9 cellular contexts compared by ENCODE assay signal in the genomic region with DNA sequence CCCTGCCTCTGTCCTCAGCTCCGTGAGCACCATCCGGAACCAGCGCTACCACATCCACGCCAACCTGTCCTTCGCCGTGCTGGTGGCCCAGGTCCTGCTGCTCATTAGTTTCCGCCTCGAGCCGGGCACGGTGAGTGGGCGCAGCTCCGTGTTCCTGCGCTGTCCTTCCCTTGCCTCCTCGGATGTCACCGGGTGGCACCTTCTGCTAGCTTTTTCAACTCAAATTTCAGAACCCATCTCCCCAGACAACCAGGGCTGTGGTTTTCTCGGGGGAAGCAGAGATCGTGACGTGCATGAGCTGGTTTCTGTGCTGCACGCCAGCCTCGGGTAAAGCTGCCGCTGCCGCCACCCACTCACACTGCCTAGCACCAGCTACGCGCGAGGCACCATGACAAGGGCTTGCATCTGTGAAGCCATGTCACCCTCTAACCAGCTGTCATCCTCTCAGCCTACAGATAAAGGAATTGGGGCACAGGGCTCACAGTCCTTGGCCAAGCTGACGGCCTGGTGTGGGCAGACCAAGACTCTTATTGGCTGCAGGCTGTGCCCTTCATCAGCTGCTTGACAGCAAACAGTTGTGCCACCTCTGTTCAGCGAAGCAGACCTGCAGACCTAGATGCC.
DNase-seq lines count a peak whose midpoint lies in the region; ATAC-seq, FAIRE-seq and TF ChIP-seq lines count a peak whose summit lies in the region.
"Had no signal": no experiment of that assay in that cellular context is flagged by ENCODE, and none has a peak within 500 bp of the region (broad histone marks: within the 10 kb centered on the region; RNA-seq: fewer than 3 reads in every experiment).

No MANE protein-coding gene starts in this region.

- DNase-seq in CD8-positive, alpha-beta T cell = peak in 6 of 7 experiments; percentile 5 to 75 (median 35)
- peak; percentile 82 for DNase-seq in activated CD4-positive, alpha-beta T cell treated with anti-CD3 and anti-CD28 coated beads for 48 hours
- DNase-seq in GM12878 (ENCODE audit: low read depth, low spot score) = no peak
- peak; percentile 50 to 54 for DNase-seq in stimulated activated CD4-positive, alpha-beta T cell treated with anti-CD3 and anti-CD28 coated beads, Interleukin-2, amount 100 ng/mL, for 48 hours
- no peak for DNase-seq in A172 (ENCODE audit: low spot score)
- no peak for DNase-seq in mesenchymal stem cell
- DNase-seq in NCI-H524 (lab: John Stamatoyannopoulos, UW) = no peak
- DNase-seq in mesendoderm = no peak

- H4K20me1 ChIP-seq in GM12878 (ENCODE audit: control insufficient read depth, insufficient read depth) = no peaks in the 10 kb centered on the region

- TF ChIP-seq CTCF in CD8-positive, alpha-beta T cell (IDR thresholded peaks at IDR 0.05) = no peak
- TF ChIP-seq CTCF in GM12878 (IDR thresholded peaks at IDR 0.05 in 2 of 3, conservative IDR thresholded peaks at IDR 0.05 in 1 of 3; ENCODE audit: control insufficient read depth in 2 of 3, extremely low read depth in 1 of 3, insufficient read depth in 1 of 3, low read depth in 3 of 3, low read length in 3 of 3) = no peak

- no peak overlapping the region for H3K56ac ChIP-seq in mesendoderm (ENCODE audit: low read length)

- ATAC-seq in CD8-positive, alpha-beta T cell = peak; percentile 90
- peak; percentile 10 for ATAC-seq in GM12878

- no peaks in the 10 kb centered on the region for H3K36me3 Mint-ChIP-seq in CD8-positive, alpha-beta T cell

- no peak overlapping the region for H2BK12ac ChIP-seq in mesenchymal stem cell (ENCODE audit: low read length in 2 of 2)

- H3K27me3 ChIP-seq in CD8-positive, alpha-beta T cell (ENCODE audit: insufficient read depth, low read length) = no peaks in the 10 kb centered on the region
- no peaks in the 10 kb centered on the region for H3K27me3 ChIP-seq in GM12878 (replicated peaks in 1 of 2; ENCODE audit: control insufficient read depth in 2 of 2, insufficient read depth in 2 of 2, low read length in 1 of 2)
- peaks cover 4 to 13% of the 10 kb centered on the region in 2 experiments for H3K27me3 ChIP-seq in mesenchymal stem cell (ENCODE audit: control insufficient read depth in 1 of 2, insufficient read depth in 1 of 2, low read length in 2 of 2)
- no peaks in the 10 kb centered on the region for H3K27me3 ChIP-seq in mesendoderm (ENCODE audit: insufficient read depth, low read length, poor library complexity)

- H2BK120ac ChIP-seq in mesenchymal stem cell (ENCODE audit: low read depth, low read length) = no peak overlapping the region
- no peak overlapping the region for H2BK120ac ChIP-seq in mesendoderm (ENCODE audit: low read depth, low read length)

- H3K27me3 Mint-ChIP-seq in CD8-positive, alpha-beta T cell (ENCODE audit: low read depth) = peaks cover 2% of the 10 kb centered on the region

- H3K4me3 Mint-ChIP-seq in CD8-positive, alpha-beta T cell = peak overlapping the region; percentile 76

- H2AK5ac ChIP-seq in mesenchymal stem cell (ENCODE audit: low read length, severe bottlenecking) (no peak overlapping the region), mesendoderm (ENCODE audit: low read length) (no peak overlapping the region)

- H4K91ac ChIP-seq in mesenchymal stem cell (ENCODE audit: low read length) = no peak overlapping the region

- no peaks in the 10 kb centered on the region for H3K79me1 ChIP-seq in mesenchymal stem cell (replicated peaks; ENCODE audit: low read length, poor library complexity, severe bottlenecking)
- H3K79me1 ChIP-seq in mesendoderm (ENCODE audit: low read length) = no peaks in the 10 kb centered on the region

- no peak overlapping the region for H3K14ac ChIP-seq in mesenchymal stem cell (ENCODE audit: low read length in 2 of 2)

- H3K23ac ChIP-seq in mesenchymal stem cell (ENCODE audit: low read length in 2 of 2) = no peak overlapping the region
- no peak overlapping the region for H3K23ac ChIP-seq in mesendoderm (ENCODE audit: low read length)

- peaks cover 17% of the 10 kb centered on the region for H3K4me1 Mint-ChIP-seq in CD8-positive, alpha-beta T cell (ENCODE audit: low read depth)

- no peak for TF ChIP-seq RAD21 in GM12878 (IDR thresholded peaks at IDR 0.05; ENCODE audit: insufficient read depth, low read depth, low read length)

- RAD21 ChIA-PET in GM12878 (lab: Charles Lee; ENCODE audit: unreplicated experiment) = interaction anchor here (0.7 to 4.5 kb wide), 12 partner anchors 13 to 730 kb away, joined by 3 to 101 read pairs (median 4); no protein-coding TSS in a partner anchor

- no peak overlapping the region for H3K9ac ChIP-seq in GM12878 (ENCODE audit: control insufficient read depth, insufficient read depth, low read length)
- no peak overlapping the region for H3K9ac ChIP-seq in mesenchymal stem cell (ENCODE audit: low read length)
- no peak overlapping the region for H3K9ac ChIP-seq in mesendoderm (ENCODE audit: low read length)

- H3K27ac Mint-ChIP-seq in CD8-positive, alpha-beta T cell = peak overlapping the region; percentile 85

- no peak for TF ChIP-seq POLR2A in GM12878 (IDR thresholded peaks at IDR 0.05; ENCODE audit: low read depth, low read length)

- no peak overlapping the region for H2AFZ ChIP-seq in GM12878 (ENCODE audit: control insufficient read depth, low read depth, low read length)
- no peak overlapping the region for H2AFZ ChIP-seq in mesenchymal stem cell (ENCODE audit: low read depth, low read length)

- in situ Hi-C loops in GM12878 (cut with MboI) = loop anchor here (10.0 kb wide), 1 partner anchor 719 kb away; a partner anchor contains a TSS

- no peak for TF ChIP-seq EP300 in GM12878 (IDR thresholded peaks at IDR 0.05; ENCODE audit: borderline replicate concordance in 1 of 2, control insufficient read depth in 1 of 2, low read depth in 2 of 2, low read length in 2 of 2)

- no peak overlapping the region for H3K27ac ChIP-seq in CD8-positive, alpha-beta T cell (ENCODE audit: low read depth, low read length)
- H3K27ac ChIP-seq in GM12878 (ENCODE audit: control insufficient read depth, insufficient read depth) = no peak overlapping the region
- no peak overlapping the region for H3K27ac ChIP-seq in mesenchymal stem cell (ENCODE audit: low read length, poor library complexity, severe bottlenecking)
- no peak overlapping the region for H3K27ac ChIP-seq in mesendoderm (ENCODE audit: low read depth, low read length)

- H3K4me1 ChIP-seq in CD8-positive, alpha-beta T cell (ENCODE audit: insufficient read depth, low read length) = peaks cover 17% of the 10 kb centered on the region
- H3K4me1 ChIP-seq in GM12878 (ENCODE audit: control insufficient read depth, insufficient read depth, low read length) (peaks cover 44% of the 10 kb centered on the region), mesenchymal stem cell (ENCODE audit: control insufficient read depth, insufficient read depth, low read depth, low read length) (peaks cover 4% of the 10 kb centered on the region), mesendoderm (ENCODE audit: control insufficient read depth, low read depth, low read length) (no peaks in the 10 kb centered on the region)

- H4K5ac ChIP-seq in mesendoderm (ENCODE audit: low read length) = no peak overlapping the region

- FAIRE-seq in GM12878 (lab: Jason Lieb, UNC) = peak; percentile 41
- FAIRE-seq: HTR-8/SVneo had no signal

- SMC1A ChIA-PET in GM12878 (lab: Charles Lee; ENCODE audit: uncharacterized antibody, unreplicated experiment) = interaction anchor here (0.8 to 6.4 kb wide), 15 partner anchors 9 to 349 kb away, joined by 3 to 86 read pairs (median 6); a partner anchor contains a TSS

- WGBS in GM12878 (ENCODE audit: insufficient coverage, insufficient replicate concordance, low lambda C conversion rate, missing lambda C conversion rate) = 47% methylated on average over 27 of the region's 27 CpGs
- whole genome bisulfite sequencing in mesenchymal stem cell = 93% methylated on average over 27 of the region's 27 CpGs
- no CpG with 5 or more reads among the region's 27 CpGs for WGBS in mesendoderm (ENCODE audit: extremely low coverage, insufficient coverage, low lambda C conversion rate)

- H3K9me3 ChIP-seq in CD8-positive, alpha-beta T cell (ENCODE audit: low read length) = no peaks in the 10 kb centered on the region
- H3K9me3 ChIP-seq in GM12878 (replicated peaks; ENCODE audit: control insufficient read depth, insufficient read depth, low read length) (no peaks in the 10 kb centered on the region; the same call in 2 of the 3 replicates), mesenchymal stem cell (ENCODE audit: control insufficient read depth, low read length) (no peaks in the 10 kb centered on the region)

- intact Hi-C loops in CD8-positive, alpha-beta T cell (cut with DNase I, micrococcal nuclease) = loop anchor here in 1 of 2 experiments (2.0 to 10.0 kb wide), 3 partner anchors 281 to 897 kb away; no protein-coding TSS in a partner anchor
- intact Hi-C loops in GM12878 (cut with micrococcal nuclease; ENCODE audit: unreplicated experiment) = loop anchor here (2.0 kb wide), 1 partner anchor 349 kb away; no protein-coding TSS in a partner anchor

- H2BK15ac ChIP-seq in mesenchymal stem cell (ENCODE audit: low read depth, poor library complexity, severe bottlenecking) = no peak overlapping the region
- H2BK15ac ChIP-seq in mesendoderm (replicated peaks; ENCODE audit: low read depth) = no peak overlapping the region

- POLR2A ChIA-PET in CD8-positive, alpha-beta T cell (lab: Charles Lee) = no interaction called here
- POLR2A ChIA-PET in GM12878 (lab: Charles Lee) = interaction anchor here (0.7 to 3.8 kb wide), 3 partner anchors 22 to 26 kb away, joined by 3 to 16 read pairs (median 5); no protein-coding TSS in a partner anchor

- peaks cover 6% of the 10 kb centered on the region for H3K9me3 Mint-ChIP-seq in CD8-positive, alpha-beta T cell

- H3K4ac ChIP-seq in mesenchymal stem cell (ENCODE audit: low read depth in 1 of 2, low read length in 2 of 2) = no peak overlapping the region
- H3K4ac ChIP-seq in mesendoderm (ENCODE audit: low read depth, low read length) = no peak overlapping the region

- H4K8ac ChIP-seq in mesenchymal stem cell (ENCODE audit: low read length) (no peak overlapping the region), mesendoderm (ENCODE audit: low read depth, low read length) (no peak overlapping the region)

- H2BK5ac ChIP-seq in mesenchymal stem cell (ENCODE audit: low read depth, low read length, poor library complexity, severe bottlenecking) (no peak overlapping the region), mesendoderm (ENCODE audit: low read length) (no peak overlapping the region)

- H3K18ac ChIP-seq in mesenchymal stem cell (ENCODE audit: low read depth in 1 of 2, low read length in 2 of 2) = no peak overlapping the region
- no peak overlapping the region for H3K18ac ChIP-seq in mesendoderm (ENCODE audit: low read length)

- BruUV-seq in GM12878 (replicated peaks; lab: Mats Ljungman, UMichigan) = no TSS peak

- H3K4me2 ChIP-seq in GM12878 (ENCODE audit: control insufficient read depth, insufficient read depth) (no peak overlapping the region), mesenchymal stem cell (ENCODE audit: low read length, poor library complexity, severe bottlenecking) (no peak overlapping the region), mesendoderm (ENCODE audit: low read length) (no peak overlapping the region)

- H3K36me3 ChIP-seq in CD8-positive, alpha-beta T cell (ENCODE audit: insufficient read depth, low read length) = no peaks in the 10 kb centered on the region
- H3K36me3 ChIP-seq in GM12878 (ENCODE audit: control insufficient read depth in 2 of 2, insufficient read depth in 2 of 2, low read length in 1 of 2) (no peaks in the 10 kb centered on the region), mesenchymal stem cell (ENCODE audit: control insufficient read depth in 1 of 2, insufficient read depth in 2 of 2, low read depth in 1 of 2, low read length in 2 of 2) (no peaks in the 10 kb centered on the region), mesendoderm (ENCODE audit: control insufficient read depth, insufficient read depth, low read length) (no peaks in the 10 kb centered on the region)

- H3K79me2 ChIP-seq in GM12878 (ENCODE audit: control insufficient read depth, insufficient read depth, low read length) = no peaks in the 10 kb centered on the region; the same call in 1 of the 2 replicates
- H3K79me2 ChIP-seq in mesendoderm (ENCODE audit: control insufficient read depth, insufficient read depth, low read length) = no peaks in the 10 kb centered on the region

- CTCF ChIA-PET in CD8-positive, alpha-beta T cell (lab: Charles Lee) = interaction anchor here (0.8 to 4.6 kb wide), 8 partner anchors 9 to 358 kb away, joined by 3 to 80 read pairs (median 9); no protein-coding TSS in a partner anchor
- CTCF ChIA-PET in GM12878 (lab: Yijun Ruan, JAX) = interaction anchor here (0.6 to 5.8 kb wide), 16 partner anchors 10 to 624 kb away, joined by 3 to 198 read pairs (median 6); no protein-coding TSS in a partner anchor

- peak overlapping the region; percentile 29 for H3K4me3 ChIP-seq in CD8-positive, alpha-beta T cell (ENCODE audit: low read depth, low read length)
- H3K4me3 ChIP-seq in GM12878 (no peak overlapping the region), mesenchymal stem cell (ENCODE audit: insufficient read depth in 1 of 2, low read depth in 1 of 2, low read length in 2 of 2) (no peak overlapping the region), mesendoderm (ENCODE audit: low read length) (no peak overlapping the region)

Comparison
In these comparisons a context has a peak if more than half of its experiments do, and no peak if none do; other contexts are left out.
1. DNase-seq: peak in CD8-positive, alpha-beta T cell (6 of 7), activated CD4-positive, alpha-beta T cell treated with anti-CD3 and anti-CD28 coated beads for 48 hours (single experiment) and stimulated activated CD4-positive, alpha-beta T cell treated with anti-CD3 and anti-CD28 coated beads, Interleukin-2, amount 100 ng/mL, for 48 hours (2 of 2); none in GM12878 (single experiment), A172 (single experiment), mesenchymal stem cell (single experiment), NCI-H524 (0 of 2) and mesendoderm (single experiment).